ENCODE assay signal across 20 cellular contexts in genomic region chr22:22573047-22573889, GRCh38. TPM values are rescaled to one million over a fixed set of nuclear protein-coding genes. Genes with fewer than 3 reads are reported as not detected.
DNase-seq lines count a peak whose midpoint lies in the region; ATAC-seq, FAIRE-seq and TF ChIP-seq lines count a peak whose summit lies in the region.
"Had no signal": no experiment of that assay in that cellular context is flagged by ENCODE, and none has a peak within 500 bp of the region (broad histone marks: within the 10 kb centered on the region; RNA-seq: fewer than 3 reads in every experiment).

No MANE protein-coding gene starts in this region.

- no peak for TF ChIP-seq POLR2A in NB4 (IDR thresholded peaks at IDR 0.05; ENCODE audit: extremely low read depth, insufficient read length)

- H3K9me3 Mint-ChIP-seq in endodermal cell, result no peaks in the 10 kb centered on the region
- no peaks in the 10 kb centered on the region for H3K9me3 Mint-ChIP-seq in glutamatergic neuron (ENCODE audit: unreplicated experiment)
- H3K9me3 Mint-ChIP-seq: CD4-positive, CD25-positive, alpha-beta regulatory T cell; CD8-positive, alpha-beta memory T cell; H9; IgD-negative memory B cell had no signal

- peak overlapping the region; percentile 83 for H3K4me2 ChIP-seq in BLaER1

- TF ChIP-seq CTCF in NB4 (IDR thresholded peaks at IDR 0.05; ENCODE audit: low read depth, low read length), result no peak
- TF ChIP-seq CTCF in endodermal cell (conservative IDR thresholded peaks at IDR 0.05), result peak; percentile 28
- no peak for TF ChIP-seq CTCF in glutamatergic neuron (IDR thresholded peaks at IDR 0.05; ENCODE audit: partially characterized antibody, unreplicated experiment)

- H3K27ac Mint-ChIP-seq in endodermal cell (no peak overlapping the region), glutamatergic neuron (ENCODE audit: unreplicated experiment) (no peak overlapping the region)
- H3K27ac Mint-ChIP-seq: IgD-negative memory B cell had no signal

- ATAC-seq in HG02852 (IDR thresholded peaks at IDR 0.05; ENCODE audit: unreplicated experiment), result no peak
- ATAC-seq: GM12878, HepG2 had no signal

- H3K27me3 ChIP-seq in BLaER1 (no peaks in the 10 kb centered on the region), endodermal cell (ENCODE audit: control insufficient read depth, insufficient read depth, low read length, poor library complexity, severe bottlenecking) (peaks cover 31% of the 10 kb centered on the region)

- DNase-seq in NB4 (ENCODE audit: low read depth) (peak; percentile 51), endodermal cell (peak; percentile 78), urothelium cell line (ENCODE audit: low spot score) (no peak), COLO668 (lab: John Stamatoyannopoulos, UW; ENCODE audit: unreplicated experiment) (no peak), glutamatergic neuron (no peak)
- DNase-seq: 8988T; C1 segment of cervical spinal cord; CD4-positive, CD25-positive, alpha-beta regulatory T cell; CD8-positive, alpha-beta memory T cell; DMS153; DMS79; H9 had no signal

- H3K4me3 ChIP-seq in BLaER1 (no peak overlapping the region), NB4 (ENCODE audit: low read depth, low read length) (no peak overlapping the region), endodermal cell (ENCODE audit: low read length) (no peak overlapping the region)
- H3K4me3 ChIP-seq: GM12878 had no signal

- H3K36me3 Mint-ChIP-seq in endodermal cell (ENCODE audit: low read depth) (no peaks in the 10 kb centered on the region), glutamatergic neuron (ENCODE audit: unreplicated experiment) (no peaks in the 10 kb centered on the region)
- H3K36me3 Mint-ChIP-seq: CD4-positive, CD25-positive, alpha-beta regulatory T cell; CD8-positive, alpha-beta memory T cell had no signal

- peaks cover 95% of the 10 kb centered on the region for H3K27me3 Mint-ChIP-seq in endodermal cell (ENCODE audit: insufficient read depth)
- peaks cover 3% of the 10 kb centered on the region for H3K27me3 Mint-ChIP-seq in glutamatergic neuron (ENCODE audit: unreplicated experiment)

- H4K20me1 ChIP-seq in BLaER1, result no peaks in the 10 kb centered on the region

- H3K4me3 Mint-ChIP-seq in endodermal cell, result no peak overlapping the region
- no peak overlapping the region for H3K4me3 Mint-ChIP-seq in glutamatergic neuron (ENCODE audit: unreplicated experiment)
- H3K4me3 Mint-ChIP-seq: CD4-positive, CD25-positive, alpha-beta regulatory T cell; CD8-positive, alpha-beta memory T cell; H9; IgD-negative memory B cell had no signal

- no peaks in the 10 kb centered on the region for H3K36me3 ChIP-seq in BLaER1
- H3K36me3 ChIP-seq in endodermal cell (ENCODE audit: control insufficient read depth, insufficient read depth, low read length), result no peaks in the 10 kb centered on the region

- H3K27ac ChIP-seq in BLaER1 (no peak overlapping the region), endodermal cell (ENCODE audit: low read depth, low read length) (no peak overlapping the region)

- WGBS in endodermal cell (ENCODE audit: insufficient coverage in 1 of 2, insufficient read length in 1 of 2), 2 experiments, result 65% methylated on average over 4 to 8 of the region's 8 CpGs

- H3K9me3 ChIP-seq in BLaER1 (no peaks in the 10 kb centered on the region), endodermal cell (ENCODE audit: control insufficient read depth, low read length) (no peaks in the 10 kb centered on the region)

- H3K4me1 ChIP-seq in BLaER1 (peaks cover 37% of the 10 kb centered on the region), endodermal cell (ENCODE audit: control insufficient read depth, insufficient read depth, low read length) (peaks cover 7% of the 10 kb centered on the region)

- FAIRE-seq in urothelium cell line (lab: Jason Lieb, UNC), result peak; percentile 13
- FAIRE-seq: GM12878, H1, HepG2 had no signal

- H3K4me1 Mint-ChIP-seq in endodermal cell (peaks cover 11% of the 10 kb centered on the region), glutamatergic neuron (ENCODE audit: low read depth, unreplicated experiment) (no peaks in the 10 kb centered on the region)
- H3K4me1 Mint-ChIP-seq: CD4-positive, CD25-positive, alpha-beta regulatory T cell; CD8-positive, alpha-beta memory T cell; H9; IgD-negative memory B cell had no signal

- H3K9ac ChIP-seq in BLaER1 (no peak overlapping the region), endodermal cell (ENCODE audit: extremely low read depth, low read length, poor library complexity, severe bottlenecking) (no peak overlapping the region)

RNA-seq across cellular contexts. Expression of gene PRAME, which starts 14.2 kb away (rescaled TPM):
- total RNA-seq in endodermal cell (under 1 TPM in 1 of 2 donors, not detected in 1; 0.35 TPM), glutamatergic neuron (ENCODE audit: unreplicated experiment) (1.9 TPM)
- polyA plus RNA-seq in endodermal cell (2013, experiment 1 of 2), result not detected
- not detected for polyA plus RNA-seq in endodermal cell (2013, experiment 2 of 2)
- total RNA-seq: CD4-positive, CD25-positive, alpha-beta regulatory T cell; CD8-positive, alpha-beta memory T cell had no signal
- polyA plus RNA-seq: CD4-positive, CD25-positive, alpha-beta regulatory T cell; CD8-positive, alpha-beta memory T cell; IgD-negative memory B cell had no signal

RNA-seq across cellular contexts. Expression of gene ZNF280A, which starts 53.2 kb away (rescaled TPM):
- 1 to 10 TPM in 1 of 2 donors, under 1 TPM in 1; 0.55 to 2.1 TPM for total RNA-seq in endodermal cell
- 1.6 TPM for polyA plus RNA-seq in endodermal cell (2013, experiment 1 of 2)
- polyA plus RNA-seq in endodermal cell (2013, experiment 2 of 2), result 0.95 TPM
- total RNA-seq in glutamatergic neuron (ENCODE audit: unreplicated experiment), result not detected
- total RNA-seq: A673; CD4-positive, CD25-positive, alpha-beta regulatory T cell; CD8-positive, alpha-beta memory T cell had no signal
- polyA plus RNA-seq: AG04450; CD4-positive, CD25-positive, alpha-beta regulatory T cell; CD8-positive, alpha-beta memory T cell; IgD-negative memory B cell had no signal

Comparison
In these comparisons a context has a peak if more than half of its experiments do, and no peak if none do; other contexts are left out.
1. DNase-seq: peak in NB4 (single experiment) and endodermal cell (single experiment); none in urothelium cell line (single experiment), COLO668 (single experiment) and glutamatergic neuron (single experiment).